ENCODE assay signal across 1 cellular context in the genomic region with DNA sequence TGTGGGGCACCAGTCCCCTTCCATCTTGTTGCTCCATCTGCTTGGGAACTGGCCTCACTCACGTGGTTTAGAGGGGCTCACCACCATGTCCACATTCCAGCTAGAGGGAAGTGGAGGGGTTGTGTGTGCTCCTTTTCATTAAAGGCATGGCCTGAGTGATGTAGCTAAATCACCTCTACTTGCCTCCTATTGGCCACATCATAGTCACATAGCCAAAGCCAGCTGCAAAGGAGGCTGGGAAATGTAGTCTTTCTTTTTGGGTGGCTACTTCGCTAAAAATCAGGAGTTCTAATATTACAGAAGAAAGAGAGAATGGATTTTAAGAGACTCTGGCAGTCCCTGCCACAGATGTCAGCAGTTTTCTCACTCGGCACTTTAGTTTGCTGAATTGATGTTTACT.
TF ChIP-seq lines count a peak whose summit lies in the region.

No MANE protein-coding gene starts in this region.

TF ChIP-seq in K562, 482 proteins besides CTCF, POLR2A, EP300 and RAD21 (continued from another document):
- TF ChIP-seq, protein P1, sequence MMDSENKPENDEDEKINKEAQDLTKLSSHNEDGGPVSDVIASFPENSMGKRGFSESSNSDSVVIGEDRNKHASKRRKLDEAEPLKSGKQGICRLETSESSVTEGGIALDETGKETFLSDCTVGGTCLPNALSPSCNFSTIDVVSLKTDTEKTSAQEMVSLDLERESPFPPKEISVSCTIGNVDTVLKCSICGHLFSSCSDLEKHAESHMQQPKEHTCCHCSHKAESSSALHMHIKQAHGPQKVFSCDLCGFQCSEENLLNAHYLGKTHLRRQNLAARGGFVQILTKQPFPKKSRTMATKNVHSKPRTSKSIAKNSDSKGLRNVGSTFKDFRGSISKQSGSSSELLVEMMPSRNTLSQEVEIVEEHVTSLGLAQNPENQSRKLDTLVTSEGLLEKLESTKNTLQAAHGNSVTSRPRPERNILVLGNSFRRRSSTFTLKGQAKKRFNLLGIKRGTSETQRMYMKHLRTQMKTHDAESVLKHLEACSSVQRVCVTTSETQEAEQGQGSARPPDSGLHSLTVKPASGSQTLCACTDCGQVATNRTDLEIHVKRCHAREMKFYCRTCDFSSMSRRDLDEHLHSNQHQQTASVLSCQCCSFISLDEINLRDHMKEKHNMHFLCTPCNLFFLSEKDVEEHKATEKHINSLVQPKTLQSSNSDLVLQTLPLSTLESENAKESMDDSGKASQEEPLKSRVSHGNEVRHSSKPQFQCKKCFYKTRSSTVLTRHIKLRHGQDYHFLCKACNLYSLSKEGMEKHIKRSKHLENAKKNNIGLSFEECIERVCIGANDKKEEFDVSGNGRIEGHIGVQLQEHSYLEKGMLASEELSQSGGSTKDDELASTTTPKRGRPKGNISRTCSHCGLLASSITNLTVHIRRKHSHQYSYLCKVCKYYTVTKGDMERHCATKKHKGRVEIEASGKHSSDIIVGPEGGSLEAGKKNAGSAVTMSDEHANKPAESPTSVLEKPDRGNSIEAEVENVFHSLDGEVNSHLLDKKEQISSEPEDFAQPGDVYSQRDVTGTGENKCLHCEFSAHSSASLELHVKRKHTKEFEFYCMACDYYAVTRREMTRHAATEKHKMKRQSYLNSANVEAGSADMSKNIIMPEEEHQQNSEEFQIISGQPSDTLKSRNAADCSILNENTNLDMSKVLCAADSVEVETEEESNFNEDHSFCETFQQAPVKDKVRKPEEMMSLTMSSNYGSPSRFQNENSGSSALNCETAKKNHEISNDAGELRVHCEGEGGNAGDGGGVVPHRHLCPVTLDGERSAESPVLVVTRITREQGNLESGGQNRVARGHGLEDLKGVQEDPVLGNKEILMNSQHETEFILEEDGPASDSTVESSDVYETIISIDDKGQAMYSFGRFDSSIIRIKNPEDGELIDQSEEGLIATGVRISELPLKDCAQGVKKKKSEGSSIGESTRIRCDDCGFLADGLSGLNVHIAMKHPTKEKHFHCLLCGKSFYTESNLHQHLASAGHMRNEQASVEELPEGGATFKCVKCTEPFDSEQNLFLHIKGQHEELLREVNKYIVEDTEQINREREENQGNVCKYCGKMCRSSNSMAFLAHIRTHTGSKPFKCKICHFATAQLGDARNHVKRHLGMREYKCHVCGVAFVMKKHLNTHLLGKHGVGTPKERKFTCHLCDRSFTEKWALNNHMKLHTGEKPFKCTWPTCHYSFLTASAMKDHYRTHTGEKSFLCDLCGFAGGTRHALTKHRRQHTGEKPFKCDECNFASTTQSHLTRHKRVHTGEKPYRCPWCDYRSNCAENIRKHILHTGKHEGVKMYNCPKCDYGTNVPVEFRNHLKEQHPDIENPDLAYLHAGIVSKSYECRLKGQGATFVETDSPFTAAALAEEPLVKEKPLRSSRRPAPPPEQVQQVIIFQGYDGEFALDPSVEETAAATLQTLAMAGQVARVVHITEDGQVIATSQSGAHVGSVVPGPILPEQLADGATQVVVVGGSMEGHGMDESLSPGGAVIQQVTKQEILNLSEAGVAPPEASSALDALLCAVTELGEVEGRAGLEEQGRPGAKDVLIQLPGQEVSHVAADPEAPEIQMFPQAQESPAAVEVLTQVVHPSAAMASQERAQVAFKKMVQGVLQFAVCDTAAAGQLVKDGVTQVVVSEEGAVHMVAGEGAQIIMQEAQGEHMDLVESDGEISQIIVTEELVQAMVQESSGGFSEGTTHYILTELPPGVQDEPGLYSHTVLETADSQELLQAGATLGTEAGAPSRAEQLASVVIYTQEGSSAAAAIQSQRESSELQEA (IDR thresholded peaks at IDR 0.05; ENCODE audit: low read depth): no peak
- TF ChIP-seq ZNF143 (CRISPR knock-in tag; IDR thresholded peaks at IDR 0.05): peak; percentile 81
- TF ChIP-seq TBP (optimal IDR thresholded peaks at IDR 0.05; ENCODE audit: low read depth, low read length): no peak
- TF ChIP-seq CEBPB (tag; IDR thresholded peaks at IDR 0.05): no peak
- no peak for TF ChIP-seq HDGF (IDR thresholded peaks at IDR 0.05)
- TF ChIP-seq NFATC3 (IDR thresholded peaks at IDR 0.05): no peak
- no peak for TF ChIP-seq XRCC4 (IDR thresholded peaks at IDR 0.05; ENCODE audit: extremely low read depth, insufficient read depth, insufficient read length)
- TF ChIP-seq, protein P2, sequence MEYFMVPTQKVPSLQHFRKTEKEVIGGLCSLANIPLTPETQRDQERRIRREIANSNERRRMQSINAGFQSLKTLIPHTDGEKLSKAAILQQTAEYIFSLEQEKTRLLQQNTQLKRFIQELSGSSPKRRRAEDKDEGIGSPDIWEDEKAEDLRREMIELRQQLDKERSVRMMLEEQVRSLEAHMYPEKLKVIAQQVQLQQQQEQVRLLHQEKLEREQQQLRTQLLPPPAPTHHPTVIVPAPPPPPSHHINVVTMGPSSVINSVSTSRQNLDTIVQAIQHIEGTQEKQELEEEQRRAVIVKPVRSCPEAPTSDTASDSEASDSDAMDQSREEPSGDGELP (CRISPR knock-in tag; IDR thresholded peaks at IDR 0.05; ENCODE audit: borderline replicate concordance): no peak
- no peak for TF ChIP-seq CEBPG (CRISPR knock-in tag; IDR thresholded peaks at IDR 0.05)
- no peak for TF ChIP-seq CEBPG (tag; conservative IDR thresholded peaks at IDR 0.05 in 1 of 2, IDR thresholded peaks at IDR 0.05 in 1 of 2)
- no peak for TF ChIP-seq EZH2 (IDR thresholded peaks at IDR 0.05; ENCODE audit: borderline replicate concordance, low read depth, low read length)
- TF ChIP-seq PTTG1 (tag; IDR thresholded peaks at IDR 0.05; ENCODE audit: low read depth): no peak
- TF ChIP-seq CBFB (CRISPR knock-in tag; IDR thresholded peaks at IDR 0.05): no peak
- TF ChIP-seq, protein P3, sequence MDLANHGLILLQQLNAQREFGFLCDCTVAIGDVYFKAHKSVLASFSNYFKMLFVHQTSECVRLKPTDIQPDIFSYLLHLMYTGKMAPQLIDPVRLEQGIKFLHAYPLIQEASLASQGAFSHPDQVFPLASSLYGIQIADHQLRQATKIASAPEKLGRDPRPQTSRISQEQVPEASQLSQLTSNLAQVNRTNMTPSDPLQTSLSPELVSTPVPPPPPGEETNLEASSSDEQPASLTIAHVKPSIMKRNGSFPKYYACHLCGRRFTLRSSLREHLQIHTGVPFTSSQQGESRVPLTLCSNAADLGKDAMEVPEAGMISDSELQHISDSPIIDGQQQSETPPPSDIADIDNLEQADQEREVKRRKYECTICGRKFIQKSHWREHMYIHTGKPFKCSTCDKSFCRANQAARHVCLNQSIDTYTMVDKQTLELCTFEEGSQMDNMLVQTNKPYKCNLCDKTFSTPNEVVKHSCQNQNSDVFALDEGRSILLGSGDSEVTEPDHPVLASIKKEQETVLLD (IDR thresholded peaks at IDR 0.05): no peak
- no peak for TF ChIP-seq COPS2 (conservative IDR thresholded peaks at IDR 0.05)
- TF ChIP-seq STAG1 (CRISPR knock-in tag; IDR thresholded peaks at IDR 0.05; ENCODE audit: borderline replicate concordance): no peak
- no peak for TF ChIP-seq MXI1 (IDR thresholded peaks at IDR 0.05; ENCODE audit: low read depth, low read length)
- TF ChIP-seq, protein P4, sequence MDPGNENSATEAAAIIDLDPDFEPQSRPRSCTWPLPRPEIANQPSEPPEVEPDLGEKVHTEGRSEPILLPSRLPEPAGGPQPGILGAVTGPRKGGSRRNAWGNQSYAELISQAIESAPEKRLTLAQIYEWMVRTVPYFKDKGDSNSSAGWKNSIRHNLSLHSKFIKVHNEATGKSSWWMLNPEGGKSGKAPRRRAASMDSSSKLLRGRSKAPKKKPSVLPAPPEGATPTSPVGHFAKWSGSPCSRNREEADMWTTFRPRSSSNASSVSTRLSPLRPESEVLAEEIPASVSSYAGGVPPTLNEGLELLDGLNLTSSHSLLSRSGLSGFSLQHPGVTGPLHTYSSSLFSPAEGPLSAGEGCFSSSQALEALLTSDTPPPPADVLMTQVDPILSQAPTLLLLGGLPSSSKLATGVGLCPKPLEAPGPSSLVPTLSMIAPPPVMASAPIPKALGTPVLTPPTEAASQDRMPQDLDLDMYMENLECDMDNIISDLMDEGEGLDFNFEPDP (CRISPR knock-in tag; IDR thresholded peaks at IDR 0.05): no peak
- TF ChIP-seq CHD4 (IDR thresholded peaks at IDR 0.05; ENCODE audit: insufficient read depth, insufficient replicate concordance, low read depth, low read length, poor library complexity, severe bottlenecking): no peak
- no peak for TF ChIP-seq GTF2A2 (tag; IDR thresholded peaks at IDR 0.05)
- no peak for TF ChIP-seq HMGN3 (IDR thresholded peaks at IDR 0.05; ENCODE audit: borderline replicate concordance, extremely low read depth, insufficient read length, low read depth, low read length)
- TF ChIP-seq ESRRB (CRISPR knock-in tag; IDR thresholded peaks at IDR 0.05; ENCODE audit: borderline replicate concordance): no peak
- peak; percentile 58 to 61; a peak in 3 of 4 replicates for TF ChIP-seq SIX5 (IDR thresholded peaks at IDR 0.05; ENCODE audit: borderline replicate concordance in 1 of 2, insufficient read depth in 1 of 2, low read depth in 1 of 2, low read length in 2 of 2)
- TF ChIP-seq NCOA1 (IDR thresholded peaks at IDR 0.05; ENCODE audit: low read depth): no peak
- TF ChIP-seq ADNP (tag; IDR thresholded peaks at IDR 0.05): no peak
- no peak for TF ChIP-seq ZFP30 (CRISPR knock-in tag; IDR thresholded peaks at IDR 0.05; ENCODE audit: borderline replicate concordance)
- TF ChIP-seq, protein P5, sequence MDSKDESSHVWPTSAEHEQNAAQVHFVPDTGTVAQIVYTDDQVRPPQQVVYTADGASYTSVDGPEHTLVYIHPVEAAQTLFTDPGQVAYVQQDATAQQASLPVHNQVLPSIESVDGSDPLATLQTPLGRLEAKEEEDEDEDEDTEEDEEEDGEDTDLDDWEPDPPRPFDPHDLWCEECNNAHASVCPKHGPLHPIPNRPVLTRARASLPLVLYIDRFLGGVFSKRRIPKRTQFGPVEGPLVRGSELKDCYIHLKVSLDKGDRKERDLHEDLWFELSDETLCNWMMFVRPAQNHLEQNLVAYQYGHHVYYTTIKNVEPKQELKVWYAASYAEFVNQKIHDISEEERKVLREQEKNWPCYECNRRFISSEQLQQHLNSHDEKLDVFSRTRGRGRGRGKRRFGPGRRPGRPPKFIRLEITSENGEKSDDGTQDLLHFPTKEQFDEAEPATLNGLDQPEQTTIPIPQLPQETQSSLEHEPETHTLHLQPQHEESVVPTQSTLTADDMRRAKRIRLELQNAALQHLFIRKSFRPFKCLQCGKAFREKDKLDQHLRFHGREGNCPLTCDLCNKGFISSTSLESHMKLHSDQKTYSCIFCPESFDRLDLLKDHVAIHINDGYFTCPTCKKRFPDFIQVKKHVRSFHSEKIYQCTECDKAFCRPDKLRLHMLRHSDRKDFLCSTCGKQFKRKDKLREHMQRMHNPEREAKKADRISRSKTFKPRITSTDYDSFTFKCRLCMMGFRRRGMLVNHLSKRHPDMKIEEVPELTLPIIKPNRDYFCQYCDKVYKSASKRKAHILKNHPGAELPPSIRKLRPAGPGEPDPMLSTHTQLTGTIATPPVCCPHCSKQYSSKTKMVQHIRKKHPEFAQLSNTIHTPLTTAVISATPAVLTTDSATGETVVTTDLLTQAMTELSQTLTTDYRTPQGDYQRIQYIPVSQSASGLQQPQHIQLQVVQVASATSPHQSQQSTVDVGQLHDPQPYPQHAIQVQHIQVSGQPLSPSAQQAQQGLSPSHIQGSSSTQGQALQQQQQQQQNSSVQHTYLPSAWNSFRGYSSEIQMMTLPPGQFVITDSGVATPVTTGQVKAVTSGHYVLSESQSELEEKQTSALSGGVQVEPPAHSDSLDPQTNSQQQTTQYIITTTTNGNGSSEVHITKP (IDR thresholded peaks at IDR 0.05; ENCODE audit: partially characterized antibody): no peak
